Comparison of ENCODE assay signal across 1 cellular context in genomic region chr6:110814488-110815259, GRCh38.
A peak's percentile ranks its signal among the peaks of the same experiment; 100 is the strongest.
TF ChIP-seq lines count a peak whose summit lies in the region.

No MANE protein-coding gene starts in this region.

TF ChIP-seq in HEK293, 187 proteins besides CTCF, POLR2A, EP300 and RAD21 (continued from another document):
- TF ChIP-seq ZNF776 (tag by site-specific recombination; IDR thresholded peaks at IDR 0.05; ENCODE audit: borderline replicate concordance) (no peak), ZNF76 (tag by site-specific recombination; IDR thresholded peaks at IDR 0.05; ENCODE audit: borderline replicate concordance, low read depth) (no peak), ZNF747 (tag by site-specific recombination; IDR thresholded peaks at IDR 0.05) (no peak), TCF7L2 (IDR thresholded peaks at IDR 0.05; ENCODE audit: borderline replicate concordance, low read depth, low read length) (no peak), ZNF677 (tag by site-specific recombination; IDR thresholded peaks at IDR 0.05) (no peak), ZNF174 (tag by site-specific recombination; IDR thresholded peaks at IDR 0.05) (no peak), GLI2 (tag by site-specific recombination; IDR thresholded peaks at IDR 0.05; ENCODE audit: borderline replicate concordance, low read depth) (no peak), ZNF704 (tag by site-specific recombination; IDR thresholded peaks at IDR 0.05) (no peak), EGR2 (tag by site-specific recombination; IDR thresholded peaks at IDR 0.05; ENCODE audit: low read depth) (peak; percentile 85), OVOL3 (tag by site-specific recombination; IDR thresholded peaks at IDR 0.05) (no peak), HOXA7 (CRISPR knock-in tag; IDR thresholded peaks at IDR 0.05; ENCODE audit: borderline replicate concordance) (no peak), ZNF324 (tag by site-specific recombination; IDR thresholded peaks at IDR 0.05) (no peak)
- TF ChIP-seq, protein P1, sequence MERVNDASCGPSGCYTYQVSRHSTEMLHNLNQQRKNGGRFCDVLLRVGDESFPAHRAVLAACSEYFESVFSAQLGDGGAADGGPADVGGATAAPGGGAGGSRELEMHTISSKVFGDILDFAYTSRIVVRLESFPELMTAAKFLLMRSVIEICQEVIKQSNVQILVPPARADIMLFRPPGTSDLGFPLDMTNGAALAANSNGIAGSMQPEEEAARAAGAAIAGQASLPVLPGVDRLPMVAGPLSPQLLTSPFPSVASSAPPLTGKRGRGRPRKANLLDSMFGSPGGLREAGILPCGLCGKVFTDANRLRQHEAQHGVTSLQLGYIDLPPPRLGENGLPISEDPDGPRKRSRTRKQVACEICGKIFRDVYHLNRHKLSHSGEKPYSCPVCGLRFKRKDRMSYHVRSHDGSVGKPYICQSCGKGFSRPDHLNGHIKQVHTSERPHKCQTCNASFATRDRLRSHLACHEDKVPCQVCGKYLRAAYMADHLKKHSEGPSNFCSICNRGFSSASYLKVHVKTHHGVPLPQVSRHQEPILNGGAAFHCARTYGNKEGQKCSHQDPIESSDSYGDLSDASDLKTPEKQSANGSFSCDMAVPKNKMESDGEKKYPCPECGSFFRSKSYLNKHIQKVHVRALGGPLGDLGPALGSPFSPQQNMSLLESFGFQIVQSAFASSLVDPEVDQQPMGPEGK (tag by site-specific recombination; IDR thresholded peaks at IDR 0.05), result peak; percentile 84
- TF ChIP-seq, protein P2, sequence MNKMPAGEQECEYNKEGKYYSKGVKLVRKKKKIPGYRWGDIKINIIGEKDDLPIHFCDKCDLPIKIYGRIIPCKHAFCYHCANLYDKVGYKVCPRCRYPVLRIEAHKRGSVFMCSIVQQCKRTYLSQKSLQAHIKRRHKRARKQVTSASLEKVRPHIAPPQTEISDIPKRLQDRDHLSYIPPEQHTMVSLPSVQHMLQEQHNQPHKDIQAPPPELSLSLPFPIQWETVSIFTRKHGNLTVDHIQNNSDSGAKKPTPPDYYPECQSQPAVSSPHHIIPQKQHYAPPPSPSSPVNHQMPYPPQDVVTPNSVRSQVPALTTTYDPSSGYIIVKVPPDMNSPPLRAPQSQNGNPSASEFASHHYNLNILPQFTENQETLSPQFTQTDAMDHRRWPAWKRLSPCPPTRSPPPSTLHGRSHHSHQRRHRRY (tag by site-specific recombination; IDR thresholded peaks at IDR 0.05), result no peak
- TF ChIP-seq, protein P3, sequence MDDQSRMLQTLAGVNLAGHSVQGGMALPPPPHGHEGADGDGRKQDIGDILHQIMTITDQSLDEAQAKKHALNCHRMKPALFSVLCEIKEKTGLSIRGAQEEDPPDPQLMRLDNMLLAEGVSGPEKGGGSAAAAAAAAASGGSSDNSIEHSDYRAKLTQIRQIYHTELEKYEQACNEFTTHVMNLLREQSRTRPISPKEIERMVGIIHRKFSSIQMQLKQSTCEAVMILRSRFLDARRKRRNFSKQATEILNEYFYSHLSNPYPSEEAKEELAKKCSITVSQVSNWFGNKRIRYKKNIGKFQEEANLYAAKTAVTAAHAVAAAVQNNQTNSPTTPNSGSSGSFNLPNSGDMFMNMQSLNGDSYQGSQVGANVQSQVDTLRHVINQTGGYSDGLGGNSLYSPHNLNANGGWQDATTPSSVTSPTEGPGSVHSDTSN (CRISPR knock-in tag; IDR thresholded peaks at IDR 0.05), result peak; percentile 74; the same call in 1 of the 2 replicates
